In genomic region chr1:161864577-161864976, GRCh38 we compare ENCODE assay signal across 13 cellular contexts.
DNase-seq lines count a peak whose midpoint lies in the region; ATAC-seq and TF ChIP-seq lines count a peak whose summit lies in the region.
"Had no signal": no experiment of that assay in that cellular context is flagged by ENCODE, and none has a peak within 500 bp of the region (broad histone marks: within the 10 kb centered on the region; RNA-seq: fewer than 3 reads in every experiment).

No MANE protein-coding gene starts in this region.

- no peaks in the 10 kb centered on the region for H3K27me3 ChIP-seq in adrenal gland
- no peaks in the 10 kb centered on the region for H3K27me3 ChIP-seq in gastroesophageal sphincter
- no peaks in the 10 kb centered on the region for H3K27me3 ChIP-seq in thoracic aorta (replicated peaks; ENCODE audit: insufficient read depth)
- no peaks in the 10 kb centered on the region for H3K27me3 ChIP-seq in suprapubic skin

- TF ChIP-seq EP300 in gastroesophageal sphincter (IDR thresholded peaks at IDR 0.05): no peak
- no peak for TF ChIP-seq EP300 in suprapubic skin (IDR thresholded peaks at IDR 0.05)

- H3K27me3 Mint-ChIP-seq in activated naive CD4-positive, alpha-beta T cell treated with anti-CD3 and anti-CD28 coated beads for 36 hours (ENCODE audit: low read depth): no peaks in the 10 kb centered on the region
- H3K27me3 Mint-ChIP-seq: CD4-positive, CD25-positive, alpha-beta regulatory T cell had no signal

- H3K4me1 ChIP-seq in adrenal gland (replicated peaks in 1 of 2): peaks cover 2 to 11% of the 10 kb centered on the region in 2 donors
- peaks cover 0 to 14% (median 0%) of the 10 kb centered on the region in 3 donors for H3K4me1 ChIP-seq in gastroesophageal sphincter
- H3K4me1 ChIP-seq in thoracic aorta (ENCODE audit: control insufficient read depth in 1 of 2, low read depth in 2 of 2): peaks cover 0 to 8% of the 10 kb centered on the region in 2 donors
- H3K4me1 ChIP-seq in suprapubic skin: no peaks in the 10 kb centered on the region

- ATAC-seq in gastroesophageal sphincter (no peak), thoracic aorta (ENCODE audit: insufficient number of reproducible peaks, low FRiP score, low read depth) (no peak), GM18873 (IDR thresholded peaks at IDR 0.05; ENCODE audit: low FRiP score, unreplicated experiment) (no peak)

- peaks cover 14% of the 10 kb centered on the region for H3K36me3 Mint-ChIP-seq in activated naive CD4-positive, alpha-beta T cell treated with anti-CD3 and anti-CD28 coated beads for 36 hours (ENCODE audit: low read depth)

- H3K36me3 ChIP-seq in adrenal gland (replicated peaks in 1 of 2) (peaks cover 0 to 2% of the 10 kb centered on the region in 2 donors), gastroesophageal sphincter (peaks cover 0 to 32% of the 10 kb centered on the region in 2 donors), thoracic aorta (peaks cover 10% of the 10 kb centered on the region), suprapubic skin (peaks cover 25% of the 10 kb centered on the region)

- WGBS in adrenal gland, 4 donors: 76 to 90% (median 87%) methylated on average over 1 of the region's 1 CpG
- 27 to 55% methylated on average over 1 of the region's 1 CpG for WGBS in gastroesophageal sphincter (ENCODE audit: low coverage in 1 of 2), 2 donors
- 94% methylated on average over 1 of the region's 1 CpG for WGBS in suprapubic skin

- TF ChIP-seq POLR2A in adrenal gland (IDR thresholded peaks at IDR 0.05): no peak
- no peak for TF ChIP-seq POLR2A in gastroesophageal sphincter (IDR thresholded peaks at IDR 0.05)
- TF ChIP-seq POLR2A in suprapubic skin (IDR thresholded peaks at IDR 0.05): no peak

- H3K4me3 Mint-ChIP-seq in activated naive CD4-positive, alpha-beta T cell treated with anti-CD3 and anti-CD28 coated beads for 36 hours: no peak overlapping the region
- H3K4me3 Mint-ChIP-seq: CD4-positive, CD25-positive, alpha-beta regulatory T cell had no signal

- H3K4me1 Mint-ChIP-seq in activated naive CD4-positive, alpha-beta T cell treated with anti-CD3 and anti-CD28 coated beads for 36 hours (ENCODE audit: low read depth): no peaks in the 10 kb centered on the region

- H3K27ac ChIP-seq in adrenal gland: no peak overlapping the region
- H3K27ac ChIP-seq in gastroesophageal sphincter: no peak overlapping the region
- H3K27ac ChIP-seq in thoracic aorta: no peak overlapping the region
- H3K27ac ChIP-seq in suprapubic skin: no peak overlapping the region

- intact Hi-C loops in activated naive CD4-positive, alpha-beta T cell treated with anti-CD3 and anti-CD28 coated beads for 36 hours (cut with micrococcal nuclease): loop anchor here (1.0 to 2.0 kb wide), 3 partner anchors 40 to 173 kb away; no protein-coding TSS in a partner anchor
- intact Hi-C loops in adrenal gland (cut with DNase I): loop anchor here in 1 of 2 donors (10.0 kb wide), 1 partner anchor 170 kb away; no protein-coding TSS in a partner anchor

- no peaks in the 10 kb centered on the region for H3K9me3 Mint-ChIP-seq in activated naive CD4-positive, alpha-beta T cell treated with anti-CD3 and anti-CD28 coated beads for 36 hours
- H3K9me3 Mint-ChIP-seq: CD4-positive, CD25-positive, alpha-beta regulatory T cell had no signal

- DNase-seq in activated naive CD4-positive, alpha-beta T cell treated with anti-CD3 and anti-CD28 coated beads for 36 hours: peak; percentile 17
- DNase-seq in activated naive CD4-positive, alpha-beta T cell treated with anti-CD3 and anti-CD28 coated beads, Interleukin-2, amount 50 U/mL, for 16 hours: no peak
- DNase-seq in adrenal gland (peak in 1 of 7 donors; percentile 23), thoracic aorta (ENCODE audit: low spot score) (no peak), suprapubic skin (ENCODE audit: low spot score in 2 of 2) (no peak), GM19238 (ENCODE audit: insufficient read length, low spot score) (no peak)
- DNase-seq: central memory CD4-positive, alpha-beta T cell; mesendoderm; NCI-H187; stimulated activated CD4-positive, alpha-beta T cell treated with anti-CD3 and anti-CD28 coated beads, Interleukin-2, amount 100 ng/mL, for 48 hours had no signal

- H3K27ac Mint-ChIP-seq in activated naive CD4-positive, alpha-beta T cell treated with anti-CD3 and anti-CD28 coated beads for 36 hours: no peak overlapping the region
- H3K27ac Mint-ChIP-seq: CD4-positive, CD25-positive, alpha-beta regulatory T cell had no signal

- H3K4me3 ChIP-seq in adrenal gland (no peak overlapping the region), gastroesophageal sphincter (no peak overlapping the region), thoracic aorta (no peak overlapping the region), suprapubic skin (no peak overlapping the region)

- TF ChIP-seq CTCF in adrenal gland (IDR thresholded peaks at IDR 0.05): peak in 4 of 6 experiments; percentile 28 to 46 (median 38)
- TF ChIP-seq CTCF in gastroesophageal sphincter (IDR thresholded peaks at IDR 0.05): peak in 3 of 4 experiments; percentile 37 to 52 (median 42)
- TF ChIP-seq CTCF in thoracic aorta (IDR thresholded peaks at IDR 0.05): peak; percentile 32
- no peak for TF ChIP-seq CTCF in suprapubic skin (IDR thresholded peaks at IDR 0.05)

- H3K9me3 ChIP-seq in adrenal gland (replicated peaks in 1 of 3) (no peaks in the 10 kb centered on the region), gastroesophageal sphincter (no peaks in the 10 kb centered on the region), thoracic aorta (no peaks in the 10 kb centered on the region), suprapubic skin (no peaks in the 10 kb centered on the region)

- CTCF ChIA-PET in activated naive CD4-positive, alpha-beta T cell treated with anti-CD3 and anti-CD28 coated beads for 36 hours (lab: Charles Lee): interaction anchor here (0.6 to 2.4 kb wide), 6 partner anchors 9 to 173 kb away, joined by 3 to 14 read pairs (median 3); partner anchors contain the start of gene OLFML2B

Comparison
In these comparisons a context has a peak if more than half of its experiments do, and no peak if none do; other contexts are left out.
1. CTCF ChIP-seq: peak in adrenal gland (4 of 6), gastroesophageal sphincter (3 of 4) and thoracic aorta (single experiment); none in suprapubic skin (0 of 2).